In genomic region chr1:244118087-244118761, GRCh38 we compare ENCODE assay signal across 1 cellular context.
TF ChIP-seq lines count a peak whose summit lies in the region.

No MANE protein-coding gene starts in this region.

TF ChIP-seq in GM23338, 12 proteins besides CTCF, POLR2A, EP300 and RAD21 (continued from another document):
- TF ChIP-seq EZH2phosphoT487 (IDR thresholded peaks at IDR 0.05; ENCODE audit: unreplicated experiment) (no peak), ZNF114 (CRISPR knock-in tag; IDR thresholded peaks at IDR 0.05) (no peak), JUNB (IDR thresholded peaks at IDR 0.05; ENCODE audit: unreplicated experiment) (no peak), ETS1 (IDR thresholded peaks at IDR 0.05) (no peak)
TF ChIP-seq in GM23338: peak in this region for 0.
